In genomic region chr4:186728631-186729271, GRCh38 we compare ENCODE assay signal across 1 cellular context.
TF ChIP-seq lines count a peak whose summit lies in the region.

No MANE protein-coding gene starts in this region.

TF ChIP-seq in GM23338, 12 proteins besides CTCF, POLR2A, EP300 and RAD21 (continued from another document):
- no peak for TF ChIP-seq ZNF462 (CRISPR knock-in tag; IDR thresholded peaks at IDR 0.05)
- no peak for TF ChIP-seq JUNB (IDR thresholded peaks at IDR 0.05; ENCODE audit: unreplicated experiment)
- TF ChIP-seq STAT1 (IDR thresholded peaks at IDR 0.05; ENCODE audit: unreplicated experiment): no peak
- no peak for TF ChIP-seq ZNF114 (CRISPR knock-in tag; IDR thresholded peaks at IDR 0.05)
- TF ChIP-seq EZH2phosphoT487 (IDR thresholded peaks at IDR 0.05; ENCODE audit: unreplicated experiment): no peak
- no peak for TF ChIP-seq ZNF331 (CRISPR knock-in tag; IDR thresholded peaks at IDR 0.05; ENCODE audit: low read depth)
- no peak for TF ChIP-seq NANOG (IDR thresholded peaks at IDR 0.05; ENCODE audit: borderline replicate concordance)
- no peak for TF ChIP-seq CREB1 (CRISPR knock-in tag; IDR thresholded peaks at IDR 0.05; ENCODE audit: low read depth)
- no peak for TF ChIP-seq EZH2 (IDR thresholded peaks at IDR 0.05; ENCODE audit: low read depth, unreplicated experiment)
- TF ChIP-seq POLR2AphosphoS5 (IDR thresholded peaks at IDR 0.05; ENCODE audit: low read depth): no peak
